10 cellular contexts compared by ENCODE assay signal in the genomic region with DNA sequence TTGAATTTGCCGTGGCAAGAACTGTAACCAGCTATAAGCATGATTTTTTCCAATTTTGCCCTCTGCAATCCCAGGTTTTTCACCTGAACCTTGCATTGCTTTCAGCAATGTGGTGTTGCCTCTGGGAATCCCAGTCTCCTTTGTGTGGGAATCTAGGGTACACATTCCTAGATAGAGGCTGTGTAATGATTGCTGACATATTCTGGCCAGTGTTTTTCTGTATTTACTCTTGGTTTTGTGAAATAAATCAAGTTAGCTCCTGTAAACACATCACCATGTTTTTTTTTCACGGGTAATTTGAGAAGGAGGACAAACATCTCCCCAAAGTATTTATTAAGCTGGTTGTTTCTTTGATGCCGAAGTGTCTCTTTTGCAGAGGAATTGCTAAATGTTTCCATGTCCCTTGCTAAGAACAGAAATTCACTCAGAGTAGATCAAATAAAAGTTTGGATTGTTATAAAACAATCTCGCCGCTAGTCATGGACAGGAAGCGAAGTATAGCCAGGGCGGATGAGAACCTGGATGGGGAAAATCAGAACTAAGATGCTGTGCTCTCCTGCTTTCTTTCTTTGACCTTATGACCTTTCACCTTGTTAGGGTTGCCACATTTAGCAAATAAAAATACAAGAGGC. TPM values are rescaled to one million over a fixed set of nuclear protein-coding genes. Genes with fewer than 3 reads are reported as not detected.
DNase-seq lines count a peak whose midpoint lies in the region; ATAC-seq, FAIRE-seq and TF ChIP-seq lines count a peak whose summit lies in the region.
"Had no signal": no experiment of that assay in that cellular context is flagged by ENCODE, and none has a peak within 500 bp of the region (broad histone marks: within the 10 kb centered on the region; RNA-seq: fewer than 3 reads in every experiment).

No MANE protein-coding gene starts in this region.

- H3K4me1 Mint-ChIP-seq in T-helper 2 cell treated with Interferon-gamma antibody and Interleukin-4, amounts not matched to agents 5 μg/mL and 100 μg/mL, for 36 hours (ENCODE audit: low read depth): peaks cover 29% of the 10 kb centered on the region
- H3K4me1 Mint-ChIP-seq in activated naive CD8-positive, alpha-beta T cell treated with anti-CD3 and anti-CD28 coated beads, Interleukin-2, amount 50 U/mL, for 24 hours: peaks cover 38% of the 10 kb centered on the region
- peaks cover 39% of the 10 kb centered on the region for H3K4me1 Mint-ChIP-seq in stimulated activated memory B cell treated with anti-CD40 and anti-IgM and Interleukin-4, amounts not matched to agents 10 μg/mL and 1 μg/mL and 100 μg/mL, for 72 hours

- in situ Hi-C loops in HepG2 (cut with HindIII; ENCODE audit: extremely low pct_ligation_motif_present, low pct_unique_long_range_greater_than_20kb): no loop called here

- peaks cover 9% of the 10 kb centered on the region for H3K9me3 Mint-ChIP-seq in T-helper 2 cell treated with Interferon-gamma antibody and Interleukin-4, amounts not matched to agents 5 μg/mL and 100 μg/mL, for 36 hours
- H3K9me3 Mint-ChIP-seq in activated naive CD8-positive, alpha-beta T cell treated with anti-CD3 and anti-CD28 coated beads, Interleukin-2, amount 50 U/mL, for 24 hours: peaks cover 11% of the 10 kb centered on the region
- peaks cover 9% of the 10 kb centered on the region for H3K9me3 Mint-ChIP-seq in stimulated activated memory B cell treated with anti-CD40 and anti-IgM and Interleukin-4, amounts not matched to agents 10 μg/mL and 1 μg/mL and 100 μg/mL, for 72 hours

- no peak overlapping the region for H3K4me3 ChIP-seq in HepG2 (replicated peaks in 1 of 3; ENCODE audit: insufficient read depth in 1 of 3, low read depth in 2 of 3, low read length in 3 of 3)

- ATAC-seq in activated naive CD8-positive, alpha-beta T cell treated with anti-CD3 and anti-CD28 coated beads, Interleukin-2, amount 50 U/mL, for 24 hours: no peak
- peak; percentile 73 for ATAC-seq in HepG2
- ATAC-seq in stimulated activated memory B cell treated with anti-CD40 and anti-IgM and Interleukin-4, amounts not matched to agents 10 μg/mL and 1 μg/mL and 100 μg/mL, for 72 hours: no peak

- peaks cover 22% of the 10 kb centered on the region for H3K27me3 Mint-ChIP-seq in T-helper 2 cell treated with Interferon-gamma antibody and Interleukin-4, amounts not matched to agents 5 μg/mL and 100 μg/mL, for 36 hours (ENCODE audit: low read depth)
- H3K27me3 Mint-ChIP-seq in activated naive CD8-positive, alpha-beta T cell treated with anti-CD3 and anti-CD28 coated beads, Interleukin-2, amount 50 U/mL, for 24 hours: peaks cover 13% of the 10 kb centered on the region
- no peaks in the 10 kb centered on the region for H3K27me3 Mint-ChIP-seq in stimulated activated memory B cell treated with anti-CD40 and anti-IgM and Interleukin-4, amounts not matched to agents 10 μg/mL and 1 μg/mL and 100 μg/mL, for 72 hours

- CTCF ChIA-PET in HepG2 (lab: Yijun Ruan, JAX; ENCODE audit: low intra/inter-chr PET ratio, low total read pairs): no interaction called here

- TF ChIP-seq CTCF in HepG2 (CRISPR knock-in tag; IDR thresholded peaks at IDR 0.05): no peak

- H3K4me3 Mint-ChIP-seq in T-helper 2 cell treated with Interferon-gamma antibody and Interleukin-4, amounts not matched to agents 5 μg/mL and 100 μg/mL, for 36 hours: peak overlapping the region; percentile 76
- H3K4me3 Mint-ChIP-seq in activated naive CD8-positive, alpha-beta T cell treated with anti-CD3 and anti-CD28 coated beads, Interleukin-2, amount 50 U/mL, for 24 hours: peak overlapping the region; percentile 67
- peak overlapping the region; percentile 80 for H3K4me3 Mint-ChIP-seq in stimulated activated memory B cell treated with anti-CD40 and anti-IgM and Interleukin-4, amounts not matched to agents 10 μg/mL and 1 μg/mL and 100 μg/mL, for 72 hours

- H3K4me1 ChIP-seq in HepG2 (ENCODE audit: insufficient read depth, low read length): peaks cover 11% of the 10 kb centered on the region

- H3K79me2 ChIP-seq in HepG2 (ENCODE audit: insufficient read depth, low read length): no peaks in the 10 kb centered on the region

- FAIRE-seq in HepG2 (lab: Jason Lieb, UNC) (no peak), HTR-8/SVneo (lab: Jason Lieb, UNC) (no peak)

- no peak overlapping the region for H3K4me2 ChIP-seq in HepG2 (ENCODE audit: low read depth, low read length)

- DNase-seq in T-helper 2 cell treated with Interferon-gamma antibody and Interleukin-4, amounts not matched to agents 5 μg/mL and 100 μg/mL, for 36 hours (ENCODE audit: low spot score): no peak
- DNase-seq in T-helper 2 cell (no peak), HepG2 (ENCODE audit: low spot score) (peak; percentile 17), NCI-H1092 (lab: John Stamatoyannopoulos, UW) (no peak), NCI-H1105 treated with DMSO at 0.1 percent for 48 hours (lab: John Stamatoyannopoulos, UW) (no peak), HTR-8/SVneo (ENCODE audit: insufficient read length, low spot score) (no peak)
- DNase-seq in activated naive CD8-positive, alpha-beta T cell treated with anti-CD3 and anti-CD28 coated beads, Interleukin-2, amount 50 U/mL, for 24 hours: no peak
- DNase-seq: ACHN, islet precursor cell had no signal

- no peak overlapping the region for H3K27ac Mint-ChIP-seq in T-helper 2 cell treated with Interferon-gamma antibody and Interleukin-4, amounts not matched to agents 5 μg/mL and 100 μg/mL, for 36 hours
- no peak overlapping the region for H3K27ac Mint-ChIP-seq in activated naive CD8-positive, alpha-beta T cell treated with anti-CD3 and anti-CD28 coated beads, Interleukin-2, amount 50 U/mL, for 24 hours
- no peak overlapping the region for H3K27ac Mint-ChIP-seq in stimulated activated memory B cell treated with anti-CD40 and anti-IgM and Interleukin-4, amounts not matched to agents 10 μg/mL and 1 μg/mL and 100 μg/mL, for 72 hours

- no peak for TF ChIP-seq POLR2A in HepG2 (IDR thresholded peaks at IDR 0.05; ENCODE audit: insufficient read depth in 1 of 2, low read depth in 2 of 2, low read length in 2 of 2)

- TF ChIP-seq RAD21 in HepG2 (CRISPR knock-in tag; IDR thresholded peaks at IDR 0.05): no peak

- H3K9me3 ChIP-seq in HepG2 (ENCODE audit: low read length): no peaks in the 10 kb centered on the region

- intact Hi-C loops in HepG2 (cut with micrococcal nuclease; ENCODE audit: unreplicated experiment): no loop called here

- H3K9ac ChIP-seq in HepG2 (ENCODE audit: insufficient read depth, low read depth, low read length): no peak overlapping the region

- H3K36me3 ChIP-seq in HepG2 (replicated peaks in 1 of 2; ENCODE audit: control insufficient read depth in 1 of 2, insufficient read depth in 2 of 2, low read length in 2 of 2): no peaks in the 10 kb centered on the region

- H3K27me3 ChIP-seq in HepG2 (ENCODE audit: control insufficient read depth in 1 of 2, insufficient read depth in 2 of 2, low read length in 2 of 2): no peaks in the 10 kb centered on the region; a peak in 1 of 5 replicates

- POLR2A ChIA-PET in HepG2 (lab: Yijun Ruan, JAX): no interaction called here

- no peak overlapping the region for H2AFZ ChIP-seq in HepG2 (ENCODE audit: low read length)

- peaks cover 7% of the 10 kb centered on the region for H3K36me3 Mint-ChIP-seq in T-helper 2 cell treated with Interferon-gamma antibody and Interleukin-4, amounts not matched to agents 5 μg/mL and 100 μg/mL, for 36 hours (ENCODE audit: low read depth)
- peaks cover 4% of the 10 kb centered on the region for H3K36me3 Mint-ChIP-seq in activated naive CD8-positive, alpha-beta T cell treated with anti-CD3 and anti-CD28 coated beads, Interleukin-2, amount 50 U/mL, for 24 hours (ENCODE audit: low read depth)
- peaks cover 6% of the 10 kb centered on the region for H3K36me3 Mint-ChIP-seq in stimulated activated memory B cell treated with anti-CD40 and anti-IgM and Interleukin-4, amounts not matched to agents 10 μg/mL and 1 μg/mL and 100 μg/mL, for 72 hours

- BruUV-seq in HepG2 (replicated peaks; lab: Mats Ljungman, UMichigan): no TSS peak

- no peaks in the 10 kb centered on the region for H4K20me1 ChIP-seq in HepG2 (ENCODE audit: insufficient read depth, low read length)

- H3K27ac ChIP-seq in HepG2 (ENCODE audit: extremely low read length, insufficient read depth, low read length): no peak overlapping the region

- no peak for TF ChIP-seq EP300 in HepG2 (IDR thresholded peaks at IDR 0.05; ENCODE audit: low read depth in 2 of 2, low read length in 2 of 2)
- no peak for TF ChIP-seq EP300 in HepG2 (CRISPR knock-in tag; IDR thresholded peaks at IDR 0.05; ENCODE audit: borderline replicate concordance)

- WGBS in HepG2 (ENCODE audit: low lambda C conversion rate): 9% methylated on average over 7 of the region's 7 CpGs

RNA-seq across cellular contexts. Expression of gene CFAP91, which starts 1.2 kb away (rescaled TPM):
- total RNA-seq in HepG2 (2016; rRNA removed; fragmentation: Illumina TruSeq; extraction: Trizol): not detected in 2 replicates
- not detected in 2 replicates for total RNA-seq in HepG2 (2016; cell fraction: cytosol; rRNA removed; fragmentation: Illumina TruSeq; extraction: Trizol; ENCODE audit: low read depth)
- not detected in 2 replicates for total RNA-seq in HepG2 (2016; cell fraction: insoluble cytoplasmic fraction; rRNA removed; fragmentation: Illumina TruSeq; extraction: Trizol)
- not detected in 2 replicates for total RNA-seq in HepG2 (2016; cell fraction: membrane; rRNA removed; fragmentation: Illumina TruSeq; extraction: Trizol)
- not detected in 2 replicates for total RNA-seq in HepG2 (2016; cell fraction: nucleus; rRNA removed; fragmentation: Illumina TruSeq; extraction: Trizol)
- not detected in 2 replicates for polyA plus RNA-seq in HepG2 (2011; rRNA removed)
- not detected in 2 replicates for polyA plus RNA-seq in HepG2 (2011; cell fraction: cytosol; rRNA removed)
- polyA plus RNA-seq in HepG2 (2011; cell fraction: nucleus; rRNA removed): not detected in 2 replicates
- polyA plus RNA-seq in HepG2 (2012): not detected in 2 replicates
- not detected in 2 replicates for polyA plus RNA-seq in HepG2 (2016; cell fraction: cytosol; fragmentation: Illumina TruSeq; extraction: Trizol; ENCODE audit: low read depth)
- not detected in 2 replicates for polyA plus RNA-seq in HepG2 (2016; cell fraction: insoluble cytoplasmic fraction; fragmentation: Illumina TruSeq; extraction: Trizol; ENCODE audit: low read depth)
- not detected in 2 replicates for polyA plus RNA-seq in HepG2 (2016; cell fraction: membrane; fragmentation: Illumina TruSeq; extraction: Trizol; ENCODE audit: low read depth)
- not detected in 2 replicates for polyA plus RNA-seq in HepG2 (2016; cell fraction: nucleus; fragmentation: Illumina TruSeq; extraction: Trizol; ENCODE audit: insufficient read depth, low read depth)
- polyA minus RNA-seq in HepG2 (2011; rRNA and poly(A)+ RNA removed; ENCODE audit: low replicate concordance): not detected in 2 replicates
- not detected in 2 replicates for polyA minus RNA-seq in HepG2 (2011; cell fraction: cytosol; rRNA and poly(A)+ RNA removed)
- polyA minus RNA-seq in HepG2 (2011; cell fraction: nucleus; rRNA and poly(A)+ RNA removed): not detected in 2 replicates

RNA-seq across cellular contexts. Expression of gene COX17, which starts 26.8 kb away (rescaled TPM):
- total RNA-seq in HepG2 (2016; rRNA removed; fragmentation: Illumina TruSeq; extraction: Trizol): 51.0 and 66.2 TPM in 2 replicates
- 38.5 and 43.1 TPM in 2 replicates for total RNA-seq in HepG2 (2016; cell fraction: cytosol; rRNA removed; fragmentation: Illumina TruSeq; extraction: Trizol; ENCODE audit: low read depth)
- 55.5 and 63.3 TPM in 2 replicates for total RNA-seq in HepG2 (2016; cell fraction: insoluble cytoplasmic fraction; rRNA removed; fragmentation: Illumina TruSeq; extraction: Trizol)
- 51.7 and 64.0 TPM in 2 replicates for total RNA-seq in HepG2 (2016; cell fraction: membrane; rRNA removed; fragmentation: Illumina TruSeq; extraction: Trizol)
- 20.8 and 27.4 TPM in 2 replicates for total RNA-seq in HepG2 (2016; cell fraction: nucleus; rRNA removed; fragmentation: Illumina TruSeq; extraction: Trizol)
- polyA plus RNA-seq in HepG2 (2011; rRNA removed): 34.3 and 41.4 TPM in 2 replicates
- polyA plus RNA-seq in HepG2 (2011; cell fraction: cytosol; rRNA removed): 19.2 and 23.8 TPM in 2 replicates
- polyA plus RNA-seq in HepG2 (2011; cell fraction: nucleus; rRNA removed): 7.0 and 8.8 TPM in 2 replicates
- polyA plus RNA-seq in HepG2 (2012): 39.2 and 39.8 TPM in 2 replicates
- polyA plus RNA-seq in HepG2 (2016; cell fraction: cytosol; fragmentation: Illumina TruSeq; extraction: Trizol; ENCODE audit: low read depth): 52.8 and 70.6 TPM in 2 replicates
- 95.8 and 101 TPM in 2 replicates for polyA plus RNA-seq in HepG2 (2016; cell fraction: insoluble cytoplasmic fraction; fragmentation: Illumina TruSeq; extraction: Trizol; ENCODE audit: low read depth)
- 68.1 and 83.6 TPM in 2 replicates for polyA plus RNA-seq in HepG2 (2016; cell fraction: membrane; fragmentation: Illumina TruSeq; extraction: Trizol; ENCODE audit: low read depth)
- polyA plus RNA-seq in HepG2 (2016; cell fraction: nucleus; fragmentation: Illumina TruSeq; extraction: Trizol; ENCODE audit: insufficient read depth, low read depth): 44.3 and 48.4 TPM in 2 replicates
- polyA minus RNA-seq in HepG2 (2011; rRNA and poly(A)+ RNA removed; ENCODE audit: low replicate concordance): 7.3 and 16.0 TPM in 2 replicates
- 5.7 and 6.1 TPM in 2 replicates for polyA minus RNA-seq in HepG2 (2011; cell fraction: cytosol; rRNA and poly(A)+ RNA removed)
- 23.8 and 24.9 TPM in 2 replicates for polyA minus RNA-seq in HepG2 (2011; cell fraction: nucleus; rRNA and poly(A)+ RNA removed)

RNA-seq across cellular contexts. Expression of gene POPDC2, which starts 43.6 kb away (rescaled TPM):
- total RNA-seq in HepG2 (2016; rRNA removed; fragmentation: Illumina TruSeq; extraction: Trizol): 0.18 TPM in 1 of 2 replicates, not detected in the other
- total RNA-seq in HepG2 (2016; cell fraction: cytosol; rRNA removed; fragmentation: Illumina TruSeq; extraction: Trizol; ENCODE audit: low read depth): not detected in 2 replicates
- total RNA-seq in HepG2 (2016; cell fraction: insoluble cytoplasmic fraction; rRNA removed; fragmentation: Illumina TruSeq; extraction: Trizol): 0.10 and 0.32 TPM in 2 replicates
- total RNA-seq in HepG2 (2016; cell fraction: membrane; rRNA removed; fragmentation: Illumina TruSeq; extraction: Trizol): 0.25 TPM in 1 of 2 replicates, not detected in the other
- 0.47 and 0.97 TPM in 2 replicates for total RNA-seq in HepG2 (2016; cell fraction: nucleus; rRNA removed; fragmentation: Illumina TruSeq; extraction: Trizol)
- polyA plus RNA-seq in HepG2 (2011; rRNA removed): 0.55 and 0.58 TPM in 2 replicates
- 0.13 and 0.26 TPM in 2 replicates for polyA plus RNA-seq in HepG2 (2011; cell fraction: cytosol; rRNA removed)
- 1.2 and 2.5 TPM in 2 replicates for polyA plus RNA-seq in HepG2 (2011; cell fraction: nucleus; rRNA removed)
- 0.28 and 0.46 TPM in 2 replicates for polyA plus RNA-seq in HepG2 (2012)
- polyA plus RNA-seq in HepG2 (2016; cell fraction: cytosol; fragmentation: Illumina TruSeq; extraction: Trizol; ENCODE audit: low read depth): not detected in 2 replicates
- polyA plus RNA-seq in HepG2 (2016; cell fraction: insoluble cytoplasmic fraction; fragmentation: Illumina TruSeq; extraction: Trizol; ENCODE audit: low read depth): 0.13 and 0.19 TPM in 2 replicates
- polyA plus RNA-seq in HepG2 (2016; cell fraction: membrane; fragmentation: Illumina TruSeq; extraction: Trizol; ENCODE audit: low read depth): not detected in 2 replicates
- polyA plus RNA-seq in HepG2 (2016; cell fraction: nucleus; fragmentation: Illumina TruSeq; extraction: Trizol; ENCODE audit: insufficient read depth, low read depth): 1.1 and 2.1 TPM in 2 replicates
- polyA minus RNA-seq in HepG2 (2011; rRNA and poly(A)+ RNA removed; ENCODE audit: low replicate concordance): 0.21 and 2.3 TPM in 2 replicates
- polyA minus RNA-seq in HepG2 (2011; cell fraction: cytosol; rRNA and poly(A)+ RNA removed): not detected in 2 replicates
- polyA minus RNA-seq in HepG2 (2011; cell fraction: nucleus; rRNA and poly(A)+ RNA removed): 2.2 and 3.1 TPM in 2 replicates
